In the genomic region with DNA sequence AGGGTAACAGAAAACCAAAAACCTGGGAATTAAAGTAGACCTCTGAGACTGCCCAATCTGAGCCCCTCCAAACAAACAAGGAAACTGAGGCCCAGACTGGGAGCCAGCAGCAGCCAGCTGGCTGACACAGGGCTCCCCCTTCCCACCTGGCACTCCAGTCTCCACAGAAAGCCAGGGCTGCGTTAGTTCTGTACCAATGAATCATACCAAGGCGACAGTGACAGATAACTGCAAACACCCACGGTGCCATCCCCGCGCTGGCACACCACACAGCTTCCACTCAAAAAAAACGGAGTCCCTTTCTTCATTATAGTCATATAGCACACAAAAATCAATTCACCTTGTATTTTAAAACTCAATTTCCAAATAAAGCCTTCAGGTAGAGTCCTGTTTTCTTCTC, we compare ENCODE assay signal across 8 cellular contexts. TPM values are rescaled to one million over a fixed set of nuclear protein-coding genes. Genes with fewer than 3 reads are reported as not detected.
DNase-seq lines count a peak whose midpoint lies in the region; ATAC-seq and TF ChIP-seq lines count a peak whose summit lies in the region.

No MANE protein-coding gene starts in this region.

- 86% methylated on average over 6 of the region's 6 CpGs for WGBS in smooth muscle cell (ENCODE audit: low lambda C conversion rate)

- H3K36me3 ChIP-seq in HCT116 (ENCODE audit: control insufficient read depth in 1 of 2, insufficient read depth in 2 of 2, low read length in 2 of 2): no peaks in the 10 kb centered on the region
- H3K36me3 ChIP-seq in smooth muscle cell (ENCODE audit: low read depth): no peaks in the 10 kb centered on the region
- no peaks in the 10 kb centered on the region for H3K36me3 ChIP-seq in WERI-Rb-1

- no peaks in the 10 kb centered on the region for H3K27me3 Mint-ChIP-seq in activated CD8-positive, alpha-beta T cell treated with anti-CD3 and anti-CD28 coated beads, Interleukin-2, amount 10 ng/mL, durations not matched to agents 7 days and 5 days (ENCODE audit: low read depth)

- H3K9me3 ChIP-seq in HCT116 (ENCODE audit: control insufficient read depth in 1 of 2, insufficient read depth in 1 of 2, low read depth in 1 of 2, low read length in 2 of 2) (no peaks in the 10 kb centered on the region), smooth muscle cell (replicated peaks; ENCODE audit: low read depth) (no peaks in the 10 kb centered on the region), WERI-Rb-1 (ENCODE audit: severe bottlenecking) (no peaks in the 10 kb centered on the region)

- H3K27ac Mint-ChIP-seq in activated CD8-positive, alpha-beta T cell treated with anti-CD3 and anti-CD28 coated beads, Interleukin-2, amount 10 ng/mL, durations not matched to agents 7 days and 5 days: peak overlapping the region; percentile 81

- RAD21 ChIA-PET in HCT116 (lab: Charles Lee; ENCODE audit: low non-redundant PET in 1 of 2, low total read pairs in 2 of 2, uncharacterized antibody in 2 of 2, unreplicated experiment in 2 of 2): no interaction called here

- H3K4me3 ChIP-seq in HCT116 (replicated peaks in 1 of 2; ENCODE audit: low read depth in 1 of 2, low read length in 2 of 2) (peak overlapping the region in 1 of 2 experiments; percentile 73; a peak in 2 of 4 replicates), smooth muscle cell (peak overlapping the region; percentile 83), WERI-Rb-1 (ENCODE audit: low read depth, low read length) (no peak overlapping the region)

- H3K4me1 Mint-ChIP-seq in activated CD8-positive, alpha-beta T cell treated with anti-CD3 and anti-CD28 coated beads, Interleukin-2, amount 10 ng/mL, durations not matched to agents 7 days and 5 days (ENCODE audit: low read depth): peaks cover 38% of the 10 kb centered on the region

- TF ChIP-seq CTCF in HCT116 (IDR thresholded peaks at IDR 0.05 in 2 of 3, conservative IDR thresholded peaks at IDR 0.05 in 1 of 3; ENCODE audit: borderline replicate concordance in 1 of 3, insufficient read depth in 1 of 3, low read depth in 2 of 3, low read length in 2 of 3) (no peak), smooth muscle cell (IDR thresholded peaks at IDR 0.05; ENCODE audit: borderline replicate concordance, insufficient read depth, poor library complexity, severe bottlenecking) (no peak), GM13977 (IDR thresholded peaks at IDR 0.05; ENCODE audit: extremely low read depth, insufficient read depth, missing control alignments) (no peak), WERI-Rb-1 (IDR thresholded peaks at IDR 0.05; ENCODE audit: low read depth, low read length) (no peak)

- H3K27me3 ChIP-seq in HCT116 (ENCODE audit: insufficient read depth, low read length): no peaks in the 10 kb centered on the region
- no peaks in the 10 kb centered on the region for H3K27me3 ChIP-seq in smooth muscle cell (ENCODE audit: low read depth)
- H3K27me3 ChIP-seq in WERI-Rb-1 (ENCODE audit: insufficient read depth, low read depth, severe bottlenecking): no peaks in the 10 kb centered on the region

- H3K79me2 ChIP-seq in HCT116 (ENCODE audit: insufficient read depth, low read length) (peaks cover 42% of the 10 kb centered on the region), smooth muscle cell (ENCODE audit: low read depth) (peaks cover 28% of the 10 kb centered on the region)

- H3K4me2 ChIP-seq in HCT116 (ENCODE audit: low read length) (peak overlapping the region; percentile 96), smooth muscle cell (peak overlapping the region; percentile 92)

- intact Hi-C loops in HCT116 (cut with micrococcal nuclease) (no loop called here), head of caudate nucleus (cut with DNase I) (no loop called here)

- POLR2A ChIA-PET in HCT116 (lab: Charles Lee): no interaction called here
- POLR2A ChIA-PET in activated CD8-positive, alpha-beta T cell treated with anti-CD3 and anti-CD28 coated beads, Interleukin-2, amount 10 ng/mL, durations not matched to agents 7 days and 5 days (lab: Charles Lee): no interaction called here

- TF ChIP-seq POLR2A in HCT116 (IDR thresholded peaks at IDR 0.05; ENCODE audit: borderline replicate concordance, extremely low read depth, insufficient read depth, insufficient read length): no peak

- no peak overlapping the region for H2AFZ ChIP-seq in HCT116 (ENCODE audit: low read depth, low read length, poor library complexity, severe bottlenecking)
- H2AFZ ChIP-seq in smooth muscle cell (ENCODE audit: low read depth): no peak overlapping the region

- H3K4me1 ChIP-seq in HCT116 (ENCODE audit: control insufficient read depth in 1 of 2, insufficient read depth in 2 of 2, low read length in 2 of 2): peaks cover 21 to 41% of the 10 kb centered on the region in 2 experiments
- peaks cover 24% of the 10 kb centered on the region for H3K4me1 ChIP-seq in smooth muscle cell (ENCODE audit: low read depth)

- in situ Hi-C loops in GM13977 (cut with MboI; ENCODE audit: low pct_unique_long_range_greater_than_20kb, low sequenced_read_pairs, unreplicated experiment): no loop called here

- H3F3A ChIP-seq in smooth muscle cell (ENCODE audit: low read depth): peaks cover 9% of the 10 kb centered on the region

- TF ChIP-seq RAD21 in HCT116 (IDR thresholded peaks at IDR 0.05; ENCODE audit: low read depth): no peak

- H3K36me3 Mint-ChIP-seq in activated CD8-positive, alpha-beta T cell treated with anti-CD3 and anti-CD28 coated beads, Interleukin-2, amount 10 ng/mL, durations not matched to agents 7 days and 5 days (ENCODE audit: low read depth): no peaks in the 10 kb centered on the region

- no peak for ATAC-seq in HCT116
- no peak for ATAC-seq in activated CD8-positive, alpha-beta T cell treated with anti-CD3 and anti-CD28 coated beads, Interleukin-2, amount 10 ng/mL, durations not matched to agents 7 days and 5 days
- ATAC-seq in GM21515 (IDR thresholded peaks at IDR 0.05; ENCODE audit: unreplicated experiment): no peak

- H4K20me1 ChIP-seq in HCT116 (ENCODE audit: insufficient read depth): no peaks in the 10 kb centered on the region
- H4K20me1 ChIP-seq in smooth muscle cell (ENCODE audit: low read depth): peaks cover 30% of the 10 kb centered on the region

- no peaks in the 10 kb centered on the region for H3K9me3 Mint-ChIP-seq in activated CD8-positive, alpha-beta T cell treated with anti-CD3 and anti-CD28 coated beads, Interleukin-2, amount 10 ng/mL, durations not matched to agents 7 days and 5 days (ENCODE audit: insufficient read depth)

- H3K9me2 ChIP-seq in HCT116 (ENCODE audit: insufficient read depth): no peaks in the 10 kb centered on the region

- H3K27ac ChIP-seq in HCT116 (ENCODE audit: low read depth, low read length) (no peak overlapping the region), smooth muscle cell (ENCODE audit: low read depth) (peak overlapping the region; percentile 96), WERI-Rb-1 (no peak overlapping the region)

- CTCF ChIA-PET in HCT116 (lab: Charles Lee): no interaction called here
- CTCF ChIA-PET in activated CD8-positive, alpha-beta T cell treated with anti-CD3 and anti-CD28 coated beads, Interleukin-2, amount 10 ng/mL, durations not matched to agents 7 days and 5 days (lab: Charles Lee): interaction anchor here (4.3 kb wide), 1 partner anchor 23 kb away, joined by 19 read pairs; no protein-coding TSS in a partner anchor

- H3K4me3 Mint-ChIP-seq in activated CD8-positive, alpha-beta T cell treated with anti-CD3 and anti-CD28 coated beads, Interleukin-2, amount 10 ng/mL, durations not matched to agents 7 days and 5 days: peak overlapping the region; percentile 81

- H3K9ac ChIP-seq in HCT116 (ENCODE audit: low read length) (peak overlapping the region; percentile 83), smooth muscle cell (ENCODE audit: low read depth) (peak overlapping the region; percentile 99)

- no TSS peak for BruUV-seq in HCT116 (replicated peaks; lab: Mats Ljungman, UMichigan)

- DNase-seq in HCT116 (ENCODE audit: low read depth, low spot score) (no peak), head of caudate nucleus (peak in 40 of 42 donors; percentile 31 to 90 (median 72)), smooth muscle cell (lab: John Stamatoyannopoulos, UW; ENCODE audit: unreplicated experiment) (no peak), NCI-H345 (lab: John Stamatoyannopoulos, UW) (no peak), GM13977 (ENCODE audit: low spot score) (no peak), WERI-Rb-1 (no peak)
- no peak for DNase-seq in activated CD8-positive, alpha-beta T cell treated with anti-CD3 and anti-CD28 coated beads, Interleukin-2, amount 10 ng/mL, durations not matched to agents 7 days and 5 days

TF ChIP-seq in HCT116, 20 proteins besides CTCF, POLR2A, EP300 and RAD21:
- TF ChIP-seq TCF7L2 (IDR thresholded peaks at IDR 0.05; ENCODE audit: borderline replicate concordance, extremely low read depth, insufficient read depth, insufficient read length) (no peak), SP1 (IDR thresholded peaks at IDR 0.05; ENCODE audit: low read depth) (no peak), ZNF274 (IDR thresholded peaks at IDR 0.05; ENCODE audit: low read depth, low read length) (no peak), ATF3 (IDR thresholded peaks at IDR 0.05) (no peak), FOSL1 (IDR thresholded peaks at IDR 0.05; ENCODE audit: low read depth) (no peak), CEBPB (IDR thresholded peaks at IDR 0.05; ENCODE audit: low read depth) (no peak)
- TF ChIP-seq, protein P1, sequence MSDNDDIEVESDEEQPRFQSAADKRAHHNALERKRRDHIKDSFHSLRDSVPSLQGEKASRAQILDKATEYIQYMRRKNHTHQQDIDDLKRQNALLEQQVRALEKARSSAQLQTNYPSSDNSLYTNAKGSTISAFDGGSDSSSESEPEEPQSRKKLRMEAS (IDR thresholded peaks at IDR 0.05): no peak
TF ChIP-seq in HCT116: peak in this region for 0.

RNA-seq across cellular contexts. Expression of gene PER2, which starts 1.4 kb away (rescaled TPM):
- total RNA-seq in HCT116 (2021; ENCODE audit: unreplicated experiment) (18.7 TPM), smooth muscle cell (5.0 and 9.7 TPM in 2 replicates)
- 10.4 and 11.7 TPM in 2 replicates for polyA plus RNA-seq in HCT116 (2012)
- 10 to 100 TPM; 14.6 to 17.6 TPM for total RNA-seq in activated CD8-positive, alpha-beta T cell treated with anti-CD3 and anti-CD28 coated beads, Interleukin-2, amount 10 ng/mL, durations not matched to agents 7 days and 5 days
- polyA plus RNA-seq in smooth muscle cell: 3.5 and 7.9 TPM in 2 replicates

RNA-seq across cellular contexts. Expression of gene TRAF3IP1, which starts 33.3 kb away (rescaled TPM):
- total RNA-seq in HCT116 (2021; ENCODE audit: unreplicated experiment) (19.4 TPM), smooth muscle cell (4.4 and 5.3 TPM in 2 replicates)
- polyA plus RNA-seq in HCT116 (2012): 12.8 and 18.0 TPM in 2 replicates
- 1 to 10 TPM; 7.1 to 7.5 TPM for total RNA-seq in activated CD8-positive, alpha-beta T cell treated with anti-CD3 and anti-CD28 coated beads, Interleukin-2, amount 10 ng/mL, durations not matched to agents 7 days and 5 days
- polyA plus RNA-seq in smooth muscle cell: 7.5 and 10.2 TPM in 2 replicates

RNA-seq across cellular contexts. Expression of gene HES6, which starts 47.1 kb away (rescaled TPM):
- 47.8 TPM for total RNA-seq in HCT116 (2021; ENCODE audit: unreplicated experiment)
- 31.0 and 34.8 TPM in 2 replicates for polyA plus RNA-seq in HCT116 (2012)
- total RNA-seq in activated CD8-positive, alpha-beta T cell treated with anti-CD3 and anti-CD28 coated beads, Interleukin-2, amount 10 ng/mL, durations not matched to agents 7 days and 5 days: 1 to 10 TPM; 4.7 to 4.8 TPM
- total RNA-seq in smooth muscle cell: 0.81 TPM in 1 of 2 replicates, not detected in the other
- polyA plus RNA-seq in smooth muscle cell: 2.7 and 6.4 TPM in 2 replicates

Comparison
In these comparisons a context has a peak if more than half of its experiments do, and no peak if none do; other contexts are left out.
1. DNase-seq: peak in head of caudate nucleus (40 of 42); none in HCT116 (single experiment), activated CD8-positive, alpha-beta T cell treated with anti-CD3 and anti-CD28 coated beads, Interleukin-2, amount 10 ng/mL, durations not matched to agents 7 days and 5 days (single experiment), smooth muscle cell (single experiment), NCI-H345 (single experiment), GM13977 (single experiment) and WERI-Rb-1 (single experiment).